In genomic region chr22:46815896-46816721, GRCh38 we compare ENCODE assay signal across 9 cellular contexts. TPM values are rescaled to one million over a fixed set of nuclear protein-coding genes. Genes with fewer than 3 reads are reported as not detected.
DNase-seq lines count a peak whose midpoint lies in the region; ATAC-seq and TF ChIP-seq lines count a peak whose summit lies in the region.
"Had no signal": no experiment of that assay in that cellular context is flagged by ENCODE, and none has a peak within 500 bp of the region (broad histone marks: within the 10 kb centered on the region; RNA-seq: fewer than 3 reads in every experiment).

No MANE protein-coding gene starts in this region.

- CTCF ChIA-PET in A673 (lab: Charles Lee), result interaction anchor here (0.7 to 1.8 kb wide), 2 partner anchors 13 to 17 kb away, joined by 3 to 6 read pairs; no protein-coding TSS in a partner anchor
- CTCF ChIA-PET in CD8-positive, alpha-beta memory T cell (lab: Charles Lee), result no interaction called here

- peaks cover 18% of the 10 kb centered on the region for H3K4me1 Mint-ChIP-seq in activated T-helper 2 cell treated with anti-CD3 and anti-CD28 coated beads, Interferon-gamma antibody, Interleukin-2, Interleukin-4, amounts not matched to agents 10 μg/mL and 5 μg/mL and 100 μg/mL, durations not matched to agents 14 hours and 24 hours and 36 hours (ENCODE audit: low read depth)
- peaks cover 67 to 87% (median 78%) of the 10 kb centered on the region in 3 donors for H3K4me1 Mint-ChIP-seq in CD8-positive, alpha-beta memory T cell

- no peak for TF ChIP-seq CTCF in A673 (conservative IDR thresholded peaks at IDR 0.05; ENCODE audit: low read depth, low read length)
- no peak for TF ChIP-seq CTCF in left lung (IDR thresholded peaks at IDR 0.05)

- H3K9ac ChIP-seq in HUES48 (ENCODE audit: low read depth, low read length), result no peak overlapping the region

- peak; percentile 47 for DNase-seq in A673 (ENCODE audit: low spot score)
- DNase-seq in left lung, result peak in 1 of 2 donors; percentile 75
- DNase-seq in HAP-1 (ENCODE audit: low spot score in 2 of 2), result no peak
- no peak for DNase-seq in activated T-helper 2 cell treated with anti-CD3 and anti-CD28 coated beads, Interferon-gamma antibody, Interleukin-2, Interleukin-4, amounts not matched to agents 10 μg/mL and 5 μg/mL and 100 μg/mL, durations not matched to agents 14 hours and 24 hours and 36 hours (ENCODE audit: low spot score)
- no peak for DNase-seq in germinal center (ENCODE audit: low spot score)
- DNase-seq in CD8-positive, alpha-beta memory T cell, result no peak
- DNase-seq: Karpas-422 had no signal

- peaks cover 42% of the 10 kb centered on the region for H3K36me3 Mint-ChIP-seq in activated T-helper 2 cell treated with anti-CD3 and anti-CD28 coated beads, Interferon-gamma antibody, Interleukin-2, Interleukin-4, amounts not matched to agents 10 μg/mL and 5 μg/mL and 100 μg/mL, durations not matched to agents 14 hours and 24 hours and 36 hours (ENCODE audit: low read depth)
- H3K36me3 Mint-ChIP-seq in CD8-positive, alpha-beta memory T cell, result peaks cover 18 to 60% (median 30%) of the 10 kb centered on the region in 3 donors

- POLR2A ChIA-PET in A673 (lab: Charles Lee; ENCODE audit: low non-redundant PET), result no interaction called here
- POLR2A ChIA-PET in CD8-positive, alpha-beta memory T cell (lab: Charles Lee), result no interaction called here

- H3K4me3 ChIP-seq in A673 (ENCODE audit: low read depth, low read length, poor library complexity, severe bottlenecking) (no peak overlapping the region), HUES48 (ENCODE audit: low read depth, low read length) (no peak overlapping the region), left lung (no peak overlapping the region), HAP-1 (no peak overlapping the region)
- H3K4me3 ChIP-seq in CD8-positive, alpha-beta memory T cell (ENCODE audit: low read length), result no peak overlapping the region

- H3K9me3 ChIP-seq in A673 (ENCODE audit: low read depth, low read length, poor library complexity, severe bottlenecking) (no peaks in the 10 kb centered on the region), HUES48 (ENCODE audit: control insufficient read depth, insufficient read depth, low read length) (no peaks in the 10 kb centered on the region), left lung (no peaks in the 10 kb centered on the region), HAP-1 (no peaks in the 10 kb centered on the region)
- no peaks in the 10 kb centered on the region for H3K9me3 ChIP-seq in CD8-positive, alpha-beta memory T cell (ENCODE audit: low read length)

- peaks cover 3% of the 10 kb centered on the region for H3K9me3 Mint-ChIP-seq in activated T-helper 2 cell treated with anti-CD3 and anti-CD28 coated beads, Interferon-gamma antibody, Interleukin-2, Interleukin-4, amounts not matched to agents 10 μg/mL and 5 μg/mL and 100 μg/mL, durations not matched to agents 14 hours and 24 hours and 36 hours
- H3K9me3 Mint-ChIP-seq in CD8-positive, alpha-beta memory T cell, result peaks cover 0 to 2% (median 0%) of the 10 kb centered on the region in 5 donors

- no peaks in the 10 kb centered on the region for H3K36me3 ChIP-seq in A673 (ENCODE audit: insufficient read depth, low read length, poor library complexity, severe bottlenecking)
- 0 out of 2 replicates have a peak, but pooled peaks cover 2% of the 10 kb centered on the region for H3K36me3 ChIP-seq in HUES48 (ENCODE audit: control insufficient read depth, insufficient read depth, low read length)
- peaks cover 0 to under 1% of the 10 kb centered on the region in 2 donors for H3K36me3 ChIP-seq in left lung
- no peaks in the 10 kb centered on the region for H3K36me3 ChIP-seq in HAP-1 (replicated peaks)
- H3K36me3 ChIP-seq in CD8-positive, alpha-beta memory T cell (ENCODE audit: insufficient read depth, low read length), result no peaks in the 10 kb centered on the region

- H3K27me3 Mint-ChIP-seq in activated T-helper 2 cell treated with anti-CD3 and anti-CD28 coated beads, Interferon-gamma antibody, Interleukin-2, Interleukin-4, amounts not matched to agents 10 μg/mL and 5 μg/mL and 100 μg/mL, durations not matched to agents 14 hours and 24 hours and 36 hours (ENCODE audit: low read depth), result no peaks in the 10 kb centered on the region
- H3K27me3 Mint-ChIP-seq in CD8-positive, alpha-beta memory T cell, result no peaks in the 10 kb centered on the region

- no TSS peak for BruUV-seq in A673 (replicated peaks; lab: Mats Ljungman, UMichigan)

- peak; percentile 47 for ATAC-seq in left lung

- in situ Hi-C loops in HAP-1 (cut with MboI; ENCODE audit: low sequenced_read_pairs), result no loop called here

- no peak overlapping the region for H3K27ac Mint-ChIP-seq in activated T-helper 2 cell treated with anti-CD3 and anti-CD28 coated beads, Interferon-gamma antibody, Interleukin-2, Interleukin-4, amounts not matched to agents 10 μg/mL and 5 μg/mL and 100 μg/mL, durations not matched to agents 14 hours and 24 hours and 36 hours
- peak overlapping the region in 3 of 8 donors; percentile 11 to 39 (median 11) for H3K27ac Mint-ChIP-seq in CD8-positive, alpha-beta memory T cell

- H3K4me1 ChIP-seq in A673 (ENCODE audit: insufficient read depth, low read length, poor library complexity, severe bottlenecking) (peaks cover 9% of the 10 kb centered on the region), HUES48 (ENCODE audit: control insufficient read depth, insufficient read depth, low read length) (no peaks in the 10 kb centered on the region), left lung (peaks cover 21 to 26% of the 10 kb centered on the region in 2 donors), HAP-1 (0 out of 2 replicates have a peak, but pooled peaks cover 3% of the 10 kb centered on the region)
- peaks cover 6% of the 10 kb centered on the region for H3K4me1 ChIP-seq in CD8-positive, alpha-beta memory T cell (ENCODE audit: insufficient read depth, low read length)

- H3K27ac ChIP-seq in A673 (ENCODE audit: low read depth, low read length, poor library complexity, severe bottlenecking), result no peak overlapping the region
- peak overlapping the region; percentile 32 for H3K27ac ChIP-seq in HUES48 (ENCODE audit: low read depth, low read length)
- H3K27ac ChIP-seq in angular gyrus (ENCODE audit: low read depth, low read length), result peak overlapping the region; percentile 1
- H3K27ac ChIP-seq in left lung, result peak overlapping the region; percentile 4 to 61
- no peak overlapping the region for H3K27ac ChIP-seq in CD8-positive, alpha-beta memory T cell (ENCODE audit: low read depth, low read length)

- intact Hi-C loops in A673 (cut with micrococcal nuclease; ENCODE audit: unreplicated experiment) (no loop called here), left lung (cut with DNase I) (no loop called here)
- intact Hi-C loops in activated T-helper 2 cell treated with anti-CD3 and anti-CD28 coated beads, Interferon-gamma antibody, Interleukin-2, Interleukin-4, amounts not matched to agents 10 μg/mL and 5 μg/mL and 100 μg/mL, durations not matched to agents 14 hours and 24 hours and 36 hours (cut with micrococcal nuclease), result no loop called here

- H3K27me3 ChIP-seq in A673 (replicated peaks; ENCODE audit: insufficient read depth, low read depth, low read length, poor library complexity) (no peaks in the 10 kb centered on the region), HUES48 (ENCODE audit: control insufficient read depth, insufficient read depth, low read length) (no peaks in the 10 kb centered on the region), left lung (no peaks in the 10 kb centered on the region), HAP-1 (ENCODE audit: low read depth) (no peaks in the 10 kb centered on the region)
- H3K27me3 ChIP-seq in CD8-positive, alpha-beta memory T cell (ENCODE audit: insufficient read depth, low read length, poor library complexity, severe bottlenecking), result no peaks in the 10 kb centered on the region

- H3K4me3 Mint-ChIP-seq in activated T-helper 2 cell treated with anti-CD3 and anti-CD28 coated beads, Interferon-gamma antibody, Interleukin-2, Interleukin-4, amounts not matched to agents 10 μg/mL and 5 μg/mL and 100 μg/mL, durations not matched to agents 14 hours and 24 hours and 36 hours (ENCODE audit: low read depth), result no peak overlapping the region
- no peak overlapping the region for H3K4me3 Mint-ChIP-seq in CD8-positive, alpha-beta memory T cell

RNA-seq across cellular contexts. Expression of gene TBC1D22A, which starts 53.7 kb away (rescaled TPM):
- total RNA-seq in A673 (2021), result 22.5 and 23.5 TPM in 2 replicates
- 10 to 100 TPM; 27.3 to 33.5 TPM for total RNA-seq in left lung
- 34.8 and 38.3 TPM in 2 replicates for total RNA-seq in activated T-helper 2 cell treated with anti-CD3 and anti-CD28 coated beads, Interferon-gamma antibody, Interleukin-2, Interleukin-4, amounts not matched to agents 10 μg/mL and 5 μg/mL and 100 μg/mL, durations not matched to agents 14 hours and 24 hours and 36 hours
- total RNA-seq in CD8-positive, alpha-beta memory T cell, result 10 to 100 TPM; 34.0 to 34.8 TPM
- 26.6 TPM for polyA plus RNA-seq in CD8-positive, alpha-beta memory T cell

Comparison
In these comparisons a context has a peak if more than half of its experiments do, and no peak if none do; other contexts are left out.
1. H3K27ac ChIP-seq: peak in HUES48 (single experiment), angular gyrus (single experiment) and left lung (2 of 2); none in A673 (single experiment) and CD8-positive, alpha-beta memory T cell (single experiment).